In genomic region chr6:158021376-158021775, GRCh38 we compare ENCODE assay signal across 23 cellular contexts. TPM values are rescaled to one million over a fixed set of nuclear protein-coding genes. Genes with fewer than 3 reads are reported as not detected.
A peak's percentile ranks its signal among the peaks of the same experiment; 100 is the strongest.
DNase-seq lines count a peak whose midpoint lies in the region; ATAC-seq, FAIRE-seq and TF ChIP-seq lines count a peak whose summit lies in the region.
"Had no signal": no experiment of that assay in that cellular context is flagged by ENCODE, and none has a peak within 500 bp of the region (broad histone marks: within the 10 kb centered on the region; RNA-seq: fewer than 3 reads in every experiment).

No MANE protein-coding gene starts in this region.

- CTCF ChIA-PET in HepG2 (lab: Yijun Ruan, JAX; ENCODE audit: low intra/inter-chr PET ratio, low total read pairs), result no interaction called here

- peaks cover 45 to 80% of the 10 kb centered on the region in 2 experiments for H3K36me3 ChIP-seq in HepG2 (replicated peaks in 1 of 2; ENCODE audit: control insufficient read depth in 1 of 2, insufficient read depth in 2 of 2, low read length in 2 of 2)
- peaks cover 0 to 37% (median 0%) of the 10 kb centered on the region in 6 donors for H3K36me3 ChIP-seq in spleen

- TF ChIP-seq POLR2A in HepG2 (IDR thresholded peaks at IDR 0.05; ENCODE audit: insufficient read depth in 1 of 2, low read depth in 2 of 2, low read length in 2 of 2) (no peak), spleen (IDR thresholded peaks at IDR 0.05) (no peak)

- no peak overlapping the region for H3K9ac ChIP-seq in HepG2 (ENCODE audit: insufficient read depth, low read depth, low read length)

- TF ChIP-seq CTCF in HepG2 (CRISPR knock-in tag; IDR thresholded peaks at IDR 0.05), result no peak
- TF ChIP-seq CTCF in spleen (IDR thresholded peaks at IDR 0.05 in 8 of 11, conservative IDR thresholded peaks at IDR 0.05 in 3 of 11), result no peak
- no peak for TF ChIP-seq CTCF in progenitor cell of endocrine pancreas (IDR thresholded peaks at IDR 0.05; ENCODE audit: unreplicated experiment)

- no peaks in the 10 kb centered on the region for H3K27me3 Mint-ChIP-seq in progenitor cell of endocrine pancreas

- H3K4me3 ChIP-seq in HepG2 (replicated peaks in 1 of 3; ENCODE audit: insufficient read depth in 1 of 3, low read depth in 2 of 3, low read length in 3 of 3) (no peak overlapping the region), spleen (no peak overlapping the region)
- H3K4me3 ChIP-seq: coronary artery, esophagus squamous epithelium had no signal

- H3K4me1 Mint-ChIP-seq in progenitor cell of endocrine pancreas (ENCODE audit: low read depth), result peaks cover 12% of the 10 kb centered on the region

- intact Hi-C loops in HepG2 (cut with micrococcal nuclease; ENCODE audit: unreplicated experiment) (no loop called here), spleen (cut with DNase I; ENCODE audit: low total_unique reads) (no loop called here)

- no peaks in the 10 kb centered on the region for H3K9me3 ChIP-seq in HepG2 (ENCODE audit: low read length)
- H3K9me3 ChIP-seq in spleen, result no peaks in the 10 kb centered on the region
- H3K9me3 ChIP-seq: esophagus squamous epithelium had no signal

- H2AFZ ChIP-seq in HepG2 (ENCODE audit: low read length), result no peak overlapping the region

- peak; percentile 56 for DNase-seq in activated effector memory CD4-positive, alpha-beta T cell treated with anti-CD3 and anti-CD28 coated beads, Interleukin-2, amount 50 U/mL, for 16 hours
- DNase-seq in activated effector memory CD4-positive, alpha-beta T cell treated with Interleukin-2 at 50 U/mL for 16 hours, result no peak
- DNase-seq in HepG2 (ENCODE audit: low spot score) (no peak), spleen (peak; percentile 72), progenitor cell of endocrine pancreas (ENCODE audit: low spot score, unreplicated experiment) (no peak), nucleus accumbens (lab: John Stamatoyannopoulos, UW) (no peak), SKM-1 treated with dmso at 0.1 percent for 144 hours (lab: John Stamatoyannopoulos, UW; ENCODE audit: unreplicated experiment) (no peak)
- DNase-seq: activated CD4-positive, alpha-beta T cell treated with anti-CD3 and anti-CD28 coated beads for 4 hours; activated CD8-positive, alpha-beta memory T cell treated with anti-CD3 and anti-CD28 coated beads for 24 hours; endodermal cell; esophagus squamous epithelium; foreskin melanocyte; Kasumi-1; NCI-H1436 treated with DMSO at 0.1 percent for 48 hours; NCI-H446 treated with DMSO at 0.1 percent for 48 hours; stimulated activated CD4-positive, alpha-beta T cell treated with anti-CD3 and anti-CD28 coated beads, Interleukin-4, amount 100 ng/mL, for 1 hour had no signal

- H3K4me3 Mint-ChIP-seq in progenitor cell of endocrine pancreas (ENCODE audit: low read depth), result no peak overlapping the region
- H3K4me3 Mint-ChIP-seq: endodermal cell; T-helper 2 cell treated with Interferon-gamma antibody and Interleukin-4, amounts not matched to agents 5 μg/mL and 100 μg/mL, for 36 hours had no signal

- 92% methylated on average over 4 of the region's 4 CpGs for WGBS in HepG2 (ENCODE audit: low lambda C conversion rate)
- WGBS in spleen, 5 donors, result 84 to 96% (median 90%) methylated on average over 3 to 4 of the region's 4 CpGs

- POLR2A ChIA-PET in HepG2 (lab: Yijun Ruan, JAX), result interaction anchor here (0.9 to 3.8 kb wide), 4 partner anchors 9 to 35 kb away, joined by 3 to 39 read pairs (median 6); no protein-coding TSS in a partner anchor

- no peak overlapping the region for H3K4me2 ChIP-seq in HepG2 (ENCODE audit: low read depth, low read length)

- no TSS peak for BruUV-seq in HepG2 (replicated peaks; lab: Mats Ljungman, UMichigan)

- H3K4me1 ChIP-seq in HepG2 (ENCODE audit: insufficient read depth, low read length) (peaks cover 70% of the 10 kb centered on the region), spleen (peaks cover 7 to 48% (median 32%) of the 10 kb centered on the region in 6 donors)

- H3K27me3 ChIP-seq in HepG2 (ENCODE audit: control insufficient read depth in 1 of 2, insufficient read depth in 2 of 2, low read length in 2 of 2) (no peaks in the 10 kb centered on the region), spleen (replicated peaks in 1 of 7) (no peaks in the 10 kb centered on the region)
- H3K27me3 ChIP-seq: esophagus squamous epithelium had no signal

- no peaks in the 10 kb centered on the region for H3K9me3 Mint-ChIP-seq in progenitor cell of endocrine pancreas (ENCODE audit: low read depth)
- H3K9me3 Mint-ChIP-seq: endodermal cell; T-helper 2 cell treated with Interferon-gamma antibody and Interleukin-4, amounts not matched to agents 5 μg/mL and 100 μg/mL, for 36 hours had no signal

- H3K27ac Mint-ChIP-seq in progenitor cell of endocrine pancreas, result no peak overlapping the region
- H3K27ac Mint-ChIP-seq: endodermal cell; T-helper 2 cell treated with Interferon-gamma antibody and Interleukin-4, amounts not matched to agents 5 μg/mL and 100 μg/mL, for 36 hours had no signal

- no peaks in the 10 kb centered on the region for H4K20me1 ChIP-seq in HepG2 (ENCODE audit: insufficient read depth, low read length)

- peak; percentile 21 for ATAC-seq in HepG2

- peak overlapping the region; percentile 38 for H3K27ac ChIP-seq in angular gyrus (ENCODE audit: low read depth, low read length)
- H3K27ac ChIP-seq in HepG2 (ENCODE audit: extremely low read length, insufficient read depth, low read length), result peak overlapping the region; percentile 69
- H3K27ac ChIP-seq in spleen, result peak overlapping the region; percentile 1 to 75 (median 58)
- H3K27ac ChIP-seq: 22Rv1, HL-60 had no signal

- H3K36me3 Mint-ChIP-seq in progenitor cell of endocrine pancreas (ENCODE audit: insufficient read depth), result peaks cover 11% of the 10 kb centered on the region

- FAIRE-seq in HepG2 (lab: Jason Lieb, UNC), result no peak
- FAIRE-seq: D721Med, GM18507 had no signal

- peaks cover 87% of the 10 kb centered on the region for H3K79me2 ChIP-seq in HepG2 (ENCODE audit: insufficient read depth, low read length)

- TF ChIP-seq RAD21 in HepG2 (CRISPR knock-in tag; IDR thresholded peaks at IDR 0.05), result no peak

- in situ Hi-C loops in HepG2 (cut with HindIII; ENCODE audit: extremely low pct_ligation_motif_present, low pct_unique_long_range_greater_than_20kb), result no loop called here

- TF ChIP-seq EP300 in HepG2 (IDR thresholded peaks at IDR 0.05; ENCODE audit: low read depth in 2 of 2, low read length in 2 of 2), result no peak
- no peak for TF ChIP-seq EP300 in HepG2 (CRISPR knock-in tag; IDR thresholded peaks at IDR 0.05; ENCODE audit: borderline replicate concordance)

TF ChIP-seq in HepG2, 621 proteins besides CTCF, POLR2A, EP300 and RAD21 (continues in another document):
- TF ChIP-seq ZBTB14 (CRISPR knock-in tag; IDR thresholded peaks at IDR 0.05), result no peak
- TF ChIP-seq ZNF263 (CRISPR knock-in tag; IDR thresholded peaks at IDR 0.05), result peak; percentile 42; the same call in 1 of the 2 replicates
- 0 out of 2 replicates have a peak, but pooled peaks have one; percentile 20 for TF ChIP-seq HNF1B (CRISPR knock-in tag; IDR thresholded peaks at IDR 0.05)

RNA-seq across cellular contexts. Expression of gene SYNJ2, which starts 39.7 kb away (rescaled TPM):
- total RNA-seq in HepG2 (2016; rRNA removed; fragmentation: Illumina TruSeq; extraction: Trizol), result 39.0 and 39.1 TPM in 2 replicates
- 50.4 and 51.2 TPM in 2 replicates for total RNA-seq in HepG2 (2016; cell fraction: cytosol; rRNA removed; fragmentation: Illumina TruSeq; extraction: Trizol; ENCODE audit: low read depth)
- total RNA-seq in HepG2 (2016; cell fraction: insoluble cytoplasmic fraction; rRNA removed; fragmentation: Illumina TruSeq; extraction: Trizol), result 32.6 and 44.6 TPM in 2 replicates
- 52.4 and 52.9 TPM in 2 replicates for total RNA-seq in HepG2 (2016; cell fraction: membrane; rRNA removed; fragmentation: Illumina TruSeq; extraction: Trizol)
- 33.3 and 38.2 TPM in 2 replicates for total RNA-seq in HepG2 (2016; cell fraction: nucleus; rRNA removed; fragmentation: Illumina TruSeq; extraction: Trizol)
- polyA plus RNA-seq in HepG2 (2011; rRNA removed), result 57.6 and 59.5 TPM in 2 replicates
- polyA plus RNA-seq in HepG2 (2011; cell fraction: cytosol; rRNA removed), result 44.7 and 49.0 TPM in 2 replicates
- polyA plus RNA-seq in HepG2 (2011; cell fraction: nucleus; rRNA removed), result 85.9 and 86.7 TPM in 2 replicates
- 53.7 and 59.9 TPM in 2 replicates for polyA plus RNA-seq in HepG2 (2012)
- 53.0 and 54.8 TPM in 2 replicates for polyA plus RNA-seq in HepG2 (2016; cell fraction: cytosol; fragmentation: Illumina TruSeq; extraction: Trizol; ENCODE audit: low read depth)
- polyA plus RNA-seq in HepG2 (2016; cell fraction: insoluble cytoplasmic fraction; fragmentation: Illumina TruSeq; extraction: Trizol; ENCODE audit: low read depth), result 28.2 and 29.0 TPM in 2 replicates
- 41.5 and 42.8 TPM in 2 replicates for polyA plus RNA-seq in HepG2 (2016; cell fraction: membrane; fragmentation: Illumina TruSeq; extraction: Trizol; ENCODE audit: low read depth)
- 49.3 and 52.0 TPM in 2 replicates for polyA plus RNA-seq in HepG2 (2016; cell fraction: nucleus; fragmentation: Illumina TruSeq; extraction: Trizol; ENCODE audit: insufficient read depth, low read depth)
- 21.9 and 161 TPM in 2 replicates for polyA minus RNA-seq in HepG2 (2011; rRNA and poly(A)+ RNA removed; ENCODE audit: low replicate concordance)
- polyA minus RNA-seq in HepG2 (2011; cell fraction: cytosol; rRNA and poly(A)+ RNA removed), result 57.2 and 71.5 TPM in 2 replicates
- polyA minus RNA-seq in HepG2 (2011; cell fraction: nucleus; rRNA and poly(A)+ RNA removed), result 135 and 148 TPM in 2 replicates
- total RNA-seq in spleen, result 10 to 100 TPM in 5 of 7 donors, 1 to 10 TPM in 2; 6.7 to 34.0 (median 11.9) TPM
- 1 to 10 TPM; 2.4 to 2.8 (median 2.6) TPM for polyA plus RNA-seq in spleen
- total RNA-seq in progenitor cell of endocrine pancreas, result 18.9 and 22.2 TPM in 2 replicates

Comparison
In these comparisons a context has a peak if more than half of its experiments do, and no peak if none do; other contexts are left out.
1. DNase-seq: peak in activated effector memory CD4-positive, alpha-beta T cell treated with anti-CD3 and anti-CD28 coated beads, Interleukin-2, amount 50 U/mL, for 16 hours (single experiment) and spleen (single experiment); none in activated effector memory CD4-positive, alpha-beta T cell treated with Interleukin-2 at 50 U/mL for 16 hours (single experiment), HepG2 (single experiment), progenitor cell of endocrine pancreas (single experiment), nucleus accumbens (0 of 56) and SKM-1 treated with dmso at 0.1 percent for 144 hours (single experiment).
2. Peak in every context shown above with its lines, with median percentiles within 50 percentile points of each other: H3K27ac ChIP-seq.